Comparison of ENCODE assay signal across 1 cellular context in genomic region chr19:49766007-49766937, GRCh38.
TF ChIP-seq lines count a peak whose summit lies in the region.

No MANE protein-coding gene starts in this region.

TF ChIP-seq in SK-N-SH, 30 proteins besides CTCF, POLR2A, EP300 and RAD21 (continued from another document):
- 0 out of 2 replicates have a peak, but pooled peaks have one; percentile 23 for TF ChIP-seq REST (IDR thresholded peaks at IDR 0.05; ENCODE audit: low read depth, low read length)
- TF ChIP-seq MEF2A (IDR thresholded peaks at IDR 0.05; ENCODE audit: borderline replicate concordance, low read depth) = no peak
- TF ChIP-seq GABPA (IDR thresholded peaks at IDR 0.05; ENCODE audit: low read depth) = peak; percentile 84
- TF ChIP-seq POLR2AphosphoS5 (IDR thresholded peaks at IDR 0.05; ENCODE audit: low read depth, low read length) = peak; percentile 72
- no peak for TF ChIP-seq GATA2 (CRISPR knock-in tag; IDR thresholded peaks at IDR 0.05)
- TF ChIP-seq MXI1 (IDR thresholded peaks at IDR 0.05; ENCODE audit: low read depth, low read length) = peak; percentile 82
- peak; percentile 19; the same call in 1 of the 2 replicates for TF ChIP-seq RCOR1 (IDR thresholded peaks at IDR 0.05; ENCODE audit: low read length)
- no peak for TF ChIP-seq USF2 (IDR thresholded peaks at IDR 0.05; ENCODE audit: borderline replicate concordance, low read depth, low read length)
- no peak for TF ChIP-seq TCF12 (IDR thresholded peaks at IDR 0.05)
- no peak for TF ChIP-seq RXRA (IDR thresholded peaks at IDR 0.05; ENCODE audit: borderline replicate concordance, low read depth)
- TF ChIP-seq IRF3 (IDR thresholded peaks at IDR 0.05; ENCODE audit: low read depth, low read length) = peak; percentile 80
- TF ChIP-seq TAF1 (IDR thresholded peaks at IDR 0.05; ENCODE audit: borderline replicate concordance, low read depth, low read length) = peak; percentile 48; the same call in 1 of the 2 replicates
- TF ChIP-seq SIN3A (IDR thresholded peaks at IDR 0.05; ENCODE audit: borderline replicate concordance, low read depth, low read length) = no peak; the same call in 1 of the 2 replicates
- TF ChIP-seq PBX3 (IDR thresholded peaks at IDR 0.05) = peak; percentile 99
- peak; percentile 93 for TF ChIP-seq CHD2 (IDR thresholded peaks at IDR 0.05; ENCODE audit: low read length, partially characterized antibody)
- no peak for TF ChIP-seq TEAD4 (IDR thresholded peaks at IDR 0.05; ENCODE audit: borderline replicate concordance, insufficient read depth)
- peak; percentile 57 for TF ChIP-seq ELF1 (IDR thresholded peaks at IDR 0.05)
- no peak for TF ChIP-seq FOXM1 (IDR thresholded peaks at IDR 0.05; ENCODE audit: low read depth)
